In the genomic region with DNA sequence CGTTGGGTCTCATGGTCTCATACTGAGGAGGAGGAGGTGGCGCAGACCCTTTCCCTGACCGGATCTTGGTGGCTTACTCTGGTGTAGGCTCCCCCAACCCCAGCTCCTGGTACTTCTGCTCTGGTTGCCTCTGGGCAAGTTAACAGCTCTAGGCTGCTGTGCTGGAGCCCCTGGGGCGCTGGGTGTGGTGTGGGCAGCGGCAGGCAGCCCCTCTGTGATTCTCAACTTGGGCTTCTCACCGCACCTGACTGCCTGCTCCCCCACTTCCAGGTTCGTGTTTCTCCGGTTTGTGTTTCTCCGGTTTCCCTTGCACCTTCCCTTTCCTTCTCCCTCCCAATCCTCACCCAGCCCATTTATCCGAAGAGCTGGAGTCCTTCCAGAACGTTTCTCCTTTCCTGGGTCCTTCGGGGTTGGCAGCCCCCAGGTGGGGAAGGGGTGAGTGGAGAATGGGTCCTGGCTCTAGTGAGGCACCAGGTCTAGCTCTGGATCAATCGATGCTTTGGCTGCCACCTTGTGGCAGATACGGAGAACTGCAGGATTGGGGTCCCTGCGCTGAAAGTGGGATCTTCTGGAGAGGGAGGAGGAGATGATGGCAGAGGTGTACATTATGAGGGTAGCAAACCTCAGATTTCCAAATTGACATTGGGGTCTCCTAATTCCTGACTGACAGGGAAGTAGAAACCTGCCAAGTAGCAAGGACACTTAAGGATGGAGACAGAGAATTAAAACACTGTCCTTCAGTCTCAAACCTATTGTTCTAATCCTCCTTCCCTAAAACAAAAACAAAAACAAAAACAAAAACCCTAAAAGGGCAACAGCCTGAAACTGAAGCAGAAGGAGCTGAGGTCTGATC, we compare ENCODE assay signal across 8 cellular contexts. TPM values are rescaled to one million over a fixed set of nuclear protein-coding genes. Genes with fewer than 3 reads are reported as not detected.
DNase-seq lines count a peak whose midpoint lies in the region; ATAC-seq and TF ChIP-seq lines count a peak whose summit lies in the region.

No MANE protein-coding gene starts in this region.

- peaks cover 7% of the 10 kb centered on the region for H3K4me1 ChIP-seq in HEK293 (ENCODE audit: control insufficient read depth, insufficient read depth, low read length)
- peaks cover 0 to 11% of the 10 kb centered on the region in 2 donors for H3K4me1 ChIP-seq in lung (ENCODE audit: control insufficient read depth in 2 of 2, insufficient read depth in 2 of 2, low read length in 2 of 2)

- intact Hi-C loops in CD4-positive, alpha-beta T cell (cut with DNase I, micrococcal nuclease): loop anchor here in 1 of 2 experiments (2.0 kb wide), 1 partner anchor 15 kb away; no protein-coding TSS in a partner anchor

- H3K36me3 Mint-ChIP-seq in CD4-positive, alpha-beta T cell (ENCODE audit: low read depth): no peaks in the 10 kb centered on the region

- 12 to 16% methylated on average over 15 of the region's 15 CpGs for WGBS in lung, 2 donors

- H3K4me3 ChIP-seq in HEK293 (ENCODE audit: low read depth, low read length) (no peak overlapping the region), lung (no peak overlapping the region)

- peaks cover 18% of the 10 kb centered on the region for H3K4me1 Mint-ChIP-seq in CD4-positive, alpha-beta T cell (ENCODE audit: low read depth)

- no peaks in the 10 kb centered on the region for H3K36me3 ChIP-seq in HEK293 (ENCODE audit: control insufficient read depth in 2 of 2, insufficient read depth in 1 of 2, low read length in 2 of 2)
- no peaks in the 10 kb centered on the region for H3K36me3 ChIP-seq in lung (ENCODE audit: control insufficient read depth in 2 of 2, insufficient read depth in 2 of 2, low read length in 2 of 2)

- TF ChIP-seq CTCF in CD4-positive, alpha-beta T cell (IDR thresholded peaks at IDR 0.05): peak; percentile 94
- peak; percentile 83 for TF ChIP-seq CTCF in HEK293 (tag by site-specific recombination; IDR thresholded peaks at IDR 0.05)
- TF ChIP-seq CTCF in lung (IDR thresholded peaks at IDR 0.05; ENCODE audit: control extremely low read depth, extremely low read depth): peak; percentile 87

- no peaks in the 10 kb centered on the region for H3K9me3 ChIP-seq in CD4-positive, alpha-beta T cell (ENCODE audit: control insufficient read depth, low read length)
- H3K9me3 ChIP-seq in HEK293 (ENCODE audit: control insufficient read depth, insufficient read depth, low read depth, low read length): no peaks in the 10 kb centered on the region
- no peaks in the 10 kb centered on the region for H3K9me3 ChIP-seq in lung (ENCODE audit: control insufficient read depth in 2 of 2, insufficient read depth in 1 of 2, low read length in 1 of 2)

- peak; percentile 38 to 67 (median 50) for DNase-seq in CD4-positive, alpha-beta T cell
- DNase-seq in NCI-H226: peak; percentile 57
- DNase-seq in activated CD4-positive, alpha-beta T cell treated with anti-CD3 and anti-CD28 coated beads for 4 hours: peak; percentile 47 to 63
- peak; percentile 32 to 65 for DNase-seq in dermis microvascular lymphatic vessel endothelial cell (ENCODE audit: low read depth in 2 of 2)
- peak; percentile 64 for DNase-seq in lung (ENCODE audit: low spot score)
- peak; percentile 27 to 38 for DNase-seq in stimulated activated CD8-positive, alpha-beta memory T cell treated with anti-CD3 and anti-CD28 coated beads, Interleukin-4, amount 100 ng/mL, for 4 hours (ENCODE audit: low read depth in 2 of 2, low spot score in 1 of 2)

- H3K4me3 Mint-ChIP-seq in CD4-positive, alpha-beta T cell: peak overlapping the region; percentile 42

- peaks cover 78% of the 10 kb centered on the region for H3K27me3 ChIP-seq in CD4-positive, alpha-beta T cell (ENCODE audit: control insufficient read depth, insufficient read depth, low read length)
- no peaks in the 10 kb centered on the region for H3K27me3 ChIP-seq in lung (ENCODE audit: control insufficient read depth, insufficient read depth)

- peaks cover 13% of the 10 kb centered on the region for H3K27me3 Mint-ChIP-seq in CD4-positive, alpha-beta T cell

- H3K27ac ChIP-seq in CD4-positive, alpha-beta T cell (ENCODE audit: low read depth, low read length): no peak overlapping the region
- H3K27ac ChIP-seq in HEK293 (ENCODE audit: extremely low read depth, low read depth, low read length): no peak overlapping the region
- H3K27ac ChIP-seq in lung (ENCODE audit: low read depth in 1 of 2, low read length in 1 of 2): no peak overlapping the region

- POLR2A ChIA-PET in CD4-positive, alpha-beta T cell (lab: Charles Lee): interaction anchor here (0.8 to 2.1 kb wide), 6 partner anchors 10 to 67 kb away, joined by 3 to 11 read pairs (median 5); partner anchors contain the start of genes ATP5MC2 and CALCOCO1
- POLR2A ChIA-PET in HEK293 (lab: Yijun Ruan, JAX): interaction anchor here (0.6 to 1.2 kb wide), 3 partner anchors 21 to 41 kb away, joined by 3 read pairs; no protein-coding TSS in a partner anchor

- no peaks in the 10 kb centered on the region for H3K9me3 Mint-ChIP-seq in CD4-positive, alpha-beta T cell

- peak; percentile 62 for ATAC-seq in CD4-positive, alpha-beta T cell (ENCODE audit: poor library complexity)
- ATAC-seq in lung (ENCODE audit: insufficient read depth, low FRiP score): no peak
- no peak for ATAC-seq in GM18517 (IDR thresholded peaks at IDR 0.05; ENCODE audit: unreplicated experiment)

- H3K27ac Mint-ChIP-seq in CD4-positive, alpha-beta T cell: no peak overlapping the region

- CTCF ChIA-PET in CD4-positive, alpha-beta T cell (lab: Charles Lee): interaction anchor here (0.6 to 5.1 kb wide), 14 partner anchors 11 to 464 kb away, joined by 3 to 57 read pairs (median 5); partner anchors contain the start of genes ATP5MC2 and CALCOCO1
- CTCF ChIA-PET in HEK293 (lab: Yijun Ruan, JAX): interaction anchor here (0.6 to 12.6 kb wide), 31 partner anchors 14 to 678 kb away, joined by 3 to 915 read pairs (median 4); partner anchors contain the start of genes ATP5MC2, CALCOCO1, HOTAIR and HOXC10

TF ChIP-seq in HEK293, 187 proteins besides CTCF, POLR2A, EP300 and RAD21 (continues in another document):
- TF ChIP-seq ZNF174 (tag by site-specific recombination; IDR thresholded peaks at IDR 0.05) (no peak), PRDM1 (tag by site-specific recombination; IDR thresholded peaks at IDR 0.05) (peak; percentile 66), ZFHX2 (tag by site-specific recombination; conservative IDR thresholded peaks at IDR 0.05) (no peak), ZNF335 (tag by site-specific recombination; conservative IDR thresholded peaks at IDR 0.05) (peak; percentile 51), ZNF146 (tag by site-specific recombination; IDR thresholded peaks at IDR 0.05) (no peak), TSHZ1 (tag by site-specific recombination; IDR thresholded peaks at IDR 0.05; ENCODE audit: borderline replicate concordance) (no peak), ZSCAN23 (tag by site-specific recombination; IDR thresholded peaks at IDR 0.05) (no peak), ZNF366 (tag by site-specific recombination; conservative IDR thresholded peaks at IDR 0.05) (peak; percentile 30; the same call in 1 of the 2 replicates), SP7 (tag by site-specific recombination; IDR thresholded peaks at IDR 0.05) (no peak)

RNA-seq across cellular contexts. Expression of gene CISTR, which starts 8.3 kb away (rescaled TPM):
- total RNA-seq in CD4-positive, alpha-beta T cell: not detected
- total RNA-seq in dermis microvascular lymphatic vessel endothelial cell (not detected in 2 replicates), lung (not detected)
- not detected for polyA plus RNA-seq in lung

RNA-seq across cellular contexts. Expression of gene CALCOCO1, which starts 16.3 kb away (rescaled TPM):
- 10 to 100 TPM; 66.8 to 69.3 TPM for total RNA-seq in CD4-positive, alpha-beta T cell
- 44.9 and 72.6 TPM in 2 replicates for total RNA-seq in dermis microvascular lymphatic vessel endothelial cell
- total RNA-seq in lung: 100 to 1,000 TPM in 1 of 2 donors, 10 to 100 TPM in 1; 80.4 to 223 TPM
- polyA plus RNA-seq in lung: 10 to 100 TPM; 65.5 to 71.4 TPM
